9 cellular contexts compared by ENCODE assay signal in the genomic region with DNA sequence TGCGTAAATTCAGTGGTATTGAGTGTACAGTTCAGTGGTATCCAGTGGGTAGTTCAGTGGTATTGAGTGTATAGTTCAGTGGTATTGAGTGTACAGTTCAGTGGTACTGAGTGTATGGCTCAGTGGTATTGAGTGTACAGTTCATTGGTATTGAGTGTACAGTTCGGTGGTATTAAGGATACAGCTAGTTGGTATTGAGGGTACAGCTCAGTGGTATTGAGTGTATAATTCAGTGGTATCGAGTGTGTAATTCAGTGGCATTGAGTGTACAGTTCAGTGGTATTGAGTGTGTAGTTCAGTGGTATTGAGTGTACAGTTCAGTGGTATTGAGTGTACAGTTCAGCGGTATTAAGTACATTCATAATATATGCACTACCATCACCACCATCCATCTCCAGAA.
"Had no signal": no experiment of that assay in that cellular context is flagged by ENCODE, and none has a peak within 500 bp of the region (broad histone marks: within the 10 kb centered on the region; RNA-seq: fewer than 3 reads in every experiment).

No MANE protein-coding gene starts in this region.

- H3K36me3 ChIP-seq: HAP-1 had no signal

- H3K27me3 Mint-ChIP-seq: IgD-negative memory B cell had no signal

- FAIRE-seq: HepG2 had no signal

- H3K9ac ChIP-seq: GM23248, KMS-11 had no signal

- H3K27ac ChIP-seq: GM23248, KMS-11 had no signal

- H3K4me3 ChIP-seq: GM23248, HAP-1 had no signal

- DNase-seq: GM23248, GOT3, H7, KBM-7 had no signal

- H3K4me2 ChIP-seq: KMS-11 had no signal

- H3K4me1 ChIP-seq: HAP-1 had no signal

- H2AFZ ChIP-seq: GM23248 had no signal

- ATAC-seq: HCT116, HepG2 had no signal

- H3K9me3 ChIP-seq: HAP-1 had no signal
